In the genomic region with DNA sequence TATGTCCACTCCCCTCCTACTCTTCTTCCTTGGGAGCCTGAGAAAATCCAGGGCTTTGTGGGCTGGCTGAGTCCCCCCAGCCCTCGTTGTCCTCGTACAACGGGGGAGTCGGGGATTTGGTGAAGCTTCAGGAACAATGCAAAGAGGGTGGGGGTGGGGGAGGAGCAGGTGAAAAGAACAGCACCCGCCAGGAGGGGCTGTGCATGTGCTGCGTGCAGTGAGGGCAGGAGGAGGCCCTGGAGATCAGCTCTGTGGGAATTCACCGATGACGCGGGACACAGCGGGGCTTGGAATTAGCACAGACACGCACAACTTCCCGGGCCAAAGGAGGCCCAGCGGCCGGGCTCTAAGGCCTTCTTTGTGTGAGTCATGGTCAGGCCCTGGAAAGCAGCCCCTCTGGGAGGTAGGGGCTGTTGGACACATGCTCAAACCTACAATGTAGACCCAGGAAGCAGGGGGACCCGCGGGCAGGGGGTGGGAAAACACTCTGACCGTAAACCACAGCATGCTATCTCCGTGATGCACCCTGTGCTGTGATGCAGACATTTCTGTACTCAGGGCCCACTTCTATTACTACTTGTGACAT, we compare ENCODE assay signal across 14 cellular contexts. TPM values are rescaled to one million over a fixed set of nuclear protein-coding genes. Genes with fewer than 3 reads are reported as not detected.
DNase-seq lines count a peak whose midpoint lies in the region; ATAC-seq and TF ChIP-seq lines count a peak whose summit lies in the region.
"Had no signal": no experiment of that assay in that cellular context is flagged by ENCODE, and none has a peak within 500 bp of the region (broad histone marks: within the 10 kb centered on the region; RNA-seq: fewer than 3 reads in every experiment).

No MANE protein-coding gene starts in this region.

- TF ChIP-seq EP300 in ovary (IDR thresholded peaks at IDR 0.05) = no peak

- H3K36me3 ChIP-seq in WERI-Rb-1 = peaks cover 3% of the 10 kb centered on the region; the same call in 1 of the 2 replicates
- H3K36me3 ChIP-seq in ovary = no peaks in the 10 kb centered on the region
- H3K36me3 ChIP-seq in PC-3 (ENCODE audit: low read depth, low read length) = peaks cover 29% of the 10 kb centered on the region; the same call in 1 of the 2 replicates

- H3K9me3 ChIP-seq in WERI-Rb-1 (ENCODE audit: severe bottlenecking) = no peaks in the 10 kb centered on the region
- H3K9me3 ChIP-seq in ovary = no peaks in the 10 kb centered on the region
- no peaks in the 10 kb centered on the region for H3K9me3 ChIP-seq in PC-3 (ENCODE audit: low read length)
- H3K9me3 ChIP-seq: heart left ventricle had no signal

- DNase-seq in D341Med (ENCODE audit: low spot score) = peak; percentile 71
- DNase-seq in WERI-Rb-1 = peak; percentile 92
- peak in 33 of 42 donors; percentile 10 to 71 (median 46) for DNase-seq in head of caudate nucleus
- DNase-seq in ovary = peak; percentile 77 to 86 (median 82)
- no peak for DNase-seq in PC-3
- no peak for DNase-seq in activated T-cell treated with anti-CD3 and anti-CD28 coated beads for 4 hours
- DNase-seq in activated T-cell treated with anti-CD3 and anti-CD28 coated beads, Interleukin-2, amount 50 U/mL, for 24 hours = no peak
- no peak for DNase-seq in HK-2 (ENCODE audit: unreplicated experiment)
- DNase-seq: activated T-cell treated with anti-CD3 and anti-CD28 coated beads, Interleukin-2, amount 50 U/mL, for 4 hours; DMS153; NCI-H146; stimulated activated CD4-positive, alpha-beta T cell treated with anti-CD3 and anti-CD28 coated beads, Interleukin-15, amount 100 ng/mL, for 24 hours had no signal

- no peak overlapping the region for H3K4me3 Mint-ChIP-seq in activated T-cell treated with anti-CD3 and anti-CD28 coated beads, Interleukin-2, amount 50 U/mL, for 24 hours
- H3K4me3 Mint-ChIP-seq: activated T-cell treated with anti-CD3 and anti-CD28 coated beads, Interleukin-2, amount 50 U/mL, for 4 hours; type B pancreatic cell had no signal

- no peak overlapping the region for H3K4me2 ChIP-seq in PC-3 (ENCODE audit: low read length)

- intact Hi-C loops in head of caudate nucleus (cut with DNase I) (no loop called here), ovary (cut with DNase I) (no loop called here), PC-3 (cut with micrococcal nuclease) (no loop called here)

- no peak for TF ChIP-seq POLR2A in ovary (IDR thresholded peaks at IDR 0.05)

- H3K27ac ChIP-seq in WERI-Rb-1 = peak overlapping the region; percentile 97
- peak overlapping the region; percentile 49 to 82 for H3K27ac ChIP-seq in ovary
- no peak overlapping the region for H3K27ac ChIP-seq in PC-3 (ENCODE audit: low read length)

- H3F3A ChIP-seq in PC-3 (ENCODE audit: low read length, unreplicated experiment) = no peaks in the 10 kb centered on the region

- H3K9me3 Mint-ChIP-seq in activated T-cell treated with anti-CD3 and anti-CD28 coated beads, Interleukin-2, amount 50 U/mL, for 24 hours = no peaks in the 10 kb centered on the region
- H3K9me3 Mint-ChIP-seq: activated T-cell treated with anti-CD3 and anti-CD28 coated beads, Interleukin-2, amount 50 U/mL, for 4 hours; type B pancreatic cell had no signal

- no peaks in the 10 kb centered on the region for H3K9me2 ChIP-seq in PC-3 (replicated peaks; ENCODE audit: low read length)

- H3K36me3 Mint-ChIP-seq in activated T-cell treated with anti-CD3 and anti-CD28 coated beads, Interleukin-2, amount 50 U/mL, for 24 hours (ENCODE audit: low read depth) = peaks cover 100% of the 10 kb centered on the region

- H3K4me3 ChIP-seq in WERI-Rb-1 (ENCODE audit: low read depth, low read length) (peak overlapping the region; percentile 22), ovary (no peak overlapping the region), PC-3 (ENCODE audit: low read length) (no peak overlapping the region)
- H3K4me3 ChIP-seq: heart left ventricle had no signal

- H2AFZ ChIP-seq in PC-3 (ENCODE audit: low read length) = no peak overlapping the region

- H3K27ac Mint-ChIP-seq in activated T-cell treated with anti-CD3 and anti-CD28 coated beads, Interleukin-2, amount 50 U/mL, for 24 hours = no peak overlapping the region
- H3K27ac Mint-ChIP-seq: type B pancreatic cell had no signal

- WGBS in ovary, 3 donors = 16 to 31% (median 25%) methylated on average over 18 of the region's 18 CpGs

- H3K4me1 ChIP-seq in ovary (ENCODE audit: insufficient read depth) = peaks cover 12% of the 10 kb centered on the region
- no peaks in the 10 kb centered on the region for H3K4me1 ChIP-seq in PC-3 (ENCODE audit: insufficient read depth, low read length)

- H3K79me2 ChIP-seq in PC-3 (ENCODE audit: low read length) = no peaks in the 10 kb centered on the region

- CTCF ChIA-PET in PC-3 (lab: Charles Lee) = no interaction called here

- no peak overlapping the region for H3K9ac ChIP-seq in PC-3 (ENCODE audit: low read length)

- TF ChIP-seq CTCF in WERI-Rb-1 (IDR thresholded peaks at IDR 0.05; ENCODE audit: low read depth, low read length) (peak; percentile 45), ovary (IDR thresholded peaks at IDR 0.05) (no peak), PC-3 (conservative IDR thresholded peaks at IDR 0.05; ENCODE audit: low read depth, low read length) (no peak)

- peaks cover 26% of the 10 kb centered on the region for H3K4me1 Mint-ChIP-seq in activated T-cell treated with anti-CD3 and anti-CD28 coated beads, Interleukin-2, amount 50 U/mL, for 24 hours (ENCODE audit: low read depth)

- POLR2A ChIA-PET in PC-3 (lab: Charles Lee; ENCODE audit: unreplicated experiment) = no interaction called here

- H3K27me3 ChIP-seq in WERI-Rb-1 (ENCODE audit: insufficient read depth, low read depth, severe bottlenecking) (no peaks in the 10 kb centered on the region), ovary (no peaks in the 10 kb centered on the region), PC-3 (ENCODE audit: low read length) (no peaks in the 10 kb centered on the region)
- H3K27me3 ChIP-seq: heart left ventricle had no signal

- BruUV-seq in PC-3 (replicated peaks; lab: Mats Ljungman, UMichigan) = no TSS peak

- ATAC-seq in PC-3 = no peak
- ATAC-seq: activated T-cell treated with anti-CD3 and anti-CD28 coated beads, Interleukin-2, amount 50 U/mL, for 4 hours had no signal

- H4K20me1 ChIP-seq in PC-3 (ENCODE audit: low read length) = no peaks in the 10 kb centered on the region

- no peaks in the 10 kb centered on the region for H3K27me3 Mint-ChIP-seq in activated T-cell treated with anti-CD3 and anti-CD28 coated beads, Interleukin-2, amount 50 U/mL, for 24 hours
- H3K27me3 Mint-ChIP-seq: type B pancreatic cell had no signal

RNA-seq across cellular contexts. Expression of gene RBM19, which starts 32.8 kb away (rescaled TPM):
- total RNA-seq in ovary (10 to 100 TPM; 23.3 to 44.0 (median 34.0) TPM), PC-3 (2014; rRNA removed) (61.7 and 68.0 TPM in 2 replicates)
- polyA plus RNA-seq in ovary = 10 to 100 TPM; 11.6 to 17.3 TPM

Comparison
In these comparisons a context has a peak if more than half of its experiments do, and no peak if none do; other contexts are left out.
1. DNase-seq: peak in D341Med (single experiment), WERI-Rb-1 (single experiment), head of caudate nucleus (33 of 42) and ovary (5 of 5); none in PC-3 (single experiment), activated T-cell treated with anti-CD3 and anti-CD28 coated beads for 4 hours (single experiment), activated T-cell treated with anti-CD3 and anti-CD28 coated beads, Interleukin-2, amount 50 U/mL, for 24 hours (single experiment) and HK-2 (single experiment).